21 cellular contexts compared by ENCODE assay signal in the genomic region with DNA sequence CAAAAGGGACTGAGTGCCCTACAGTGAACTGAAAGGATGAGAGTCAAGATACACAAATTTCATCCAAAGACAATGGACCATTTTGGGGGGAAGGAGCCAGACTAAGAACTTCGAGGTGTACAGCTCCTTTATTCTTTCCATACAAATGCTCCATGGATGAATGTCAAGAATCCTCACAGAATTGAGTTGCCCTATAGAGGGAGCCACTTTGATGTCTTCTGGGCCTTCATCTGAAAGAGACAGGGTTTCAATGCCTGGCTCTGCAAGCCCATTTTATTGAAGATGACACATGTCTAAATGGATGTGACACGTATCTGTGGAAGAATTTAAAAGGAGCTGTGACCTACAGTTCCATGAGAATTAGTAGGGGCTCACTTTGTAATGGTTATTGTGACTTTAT. TPM values are rescaled to one million over a fixed set of nuclear protein-coding genes. Genes with fewer than 3 reads are reported as not detected.
DNase-seq lines count a peak whose midpoint lies in the region; ATAC-seq and TF ChIP-seq lines count a peak whose summit lies in the region.
"Had no signal": no experiment of that assay in that cellular context is flagged by ENCODE, and none has a peak within 500 bp of the region (broad histone marks: within the 10 kb centered on the region; RNA-seq: fewer than 3 reads in every experiment).

No MANE protein-coding gene starts in this region.

- WGBS in mesendoderm (ENCODE audit: extremely low coverage, insufficient coverage, low lambda C conversion rate): no CpG with 5 or more reads among the region's 2 CpGs

- no peak overlapping the region for H3K27ac Mint-ChIP-seq in Calu3 (ENCODE audit: unreplicated experiment)
- H3K27ac Mint-ChIP-seq: activated CD8-positive, alpha-beta T cell treated with anti-CD3 and anti-CD28 coated beads, Interleukin-2, amount 10 ng/mL, durations not matched to agents 7 days and 5 days; natural killer cell treated with Interleukin-12 subunit alpha and Interleukin-12 subunit beta and Interleukin-15 and Interleukin-18, amount 100 ng/mL, for 72 hours; stimulated activated memory B cell treated with anti-CD40 and anti-IgM and Interleukin-4, amounts not matched to agents 10 μg/mL and 1 μg/mL and 100 μg/mL, for 72 hours had no signal

- no peak overlapping the region for H4K5ac ChIP-seq in mesendoderm (ENCODE audit: low read length)

- ATAC-seq in HG02623 (IDR thresholded peaks at IDR 0.05; ENCODE audit: unreplicated experiment): no peak
- ATAC-seq in HG03280 (IDR thresholded peaks at IDR 0.05; ENCODE audit: unreplicated experiment): no peak
- ATAC-seq: activated CD8-positive, alpha-beta T cell treated with anti-CD3 and anti-CD28 coated beads, Interleukin-2, amount 10 ng/mL, durations not matched to agents 7 days and 5 days; esophagus mucosa; gastrocnemius medialis; K562; natural killer cell treated with Interleukin-12 subunit alpha and Interleukin-12 subunit beta and Interleukin-15 and Interleukin-18, amount 100 ng/mL, for 72 hours; stimulated activated memory B cell treated with anti-CD40 and anti-IgM and Interleukin-4, amounts not matched to agents 10 μg/mL and 1 μg/mL and 100 μg/mL, for 72 hours had no signal

- no peaks in the 10 kb centered on the region for H3K79me2 ChIP-seq in mesendoderm (ENCODE audit: control insufficient read depth, insufficient read depth, low read length)

- H3K27ac ChIP-seq in mesendoderm (ENCODE audit: low read depth, low read length): no peak overlapping the region
- H3K27ac ChIP-seq: gastrocnemius medialis had no signal

- CTCF ChIA-PET in Calu3 (lab: Charles Lee): interaction anchor here (0.6 to 1.5 kb wide), 4 partner anchors 24 to 705 kb away, joined by 3 to 7 read pairs (median 5); no protein-coding TSS in a partner anchor

- no peak overlapping the region for H2BK120ac ChIP-seq in mesendoderm (ENCODE audit: low read depth, low read length)

- no peaks in the 10 kb centered on the region for H3K9me3 Mint-ChIP-seq in Calu3 (ENCODE audit: low read depth, unreplicated experiment)

- no peak overlapping the region for H3K56ac ChIP-seq in mesendoderm (ENCODE audit: low read length)

- H3K4me3 Mint-ChIP-seq in Calu3 (ENCODE audit: low read depth, unreplicated experiment): no peak overlapping the region
- H3K4me3 Mint-ChIP-seq: activated CD8-positive, alpha-beta T cell treated with anti-CD3 and anti-CD28 coated beads, Interleukin-2, amount 10 ng/mL, durations not matched to agents 7 days and 5 days; natural killer cell treated with Interleukin-12 subunit alpha and Interleukin-12 subunit beta and Interleukin-15 and Interleukin-18, amount 100 ng/mL, for 72 hours; stimulated activated memory B cell treated with anti-CD40 and anti-IgM and Interleukin-4, amounts not matched to agents 10 μg/mL and 1 μg/mL and 100 μg/mL, for 72 hours had no signal

- H3K4ac ChIP-seq in mesendoderm (ENCODE audit: low read depth, low read length): no peak overlapping the region

- no peak overlapping the region for H3K23ac ChIP-seq in mesendoderm (ENCODE audit: low read length)

- H3K4me2 ChIP-seq in mesendoderm (ENCODE audit: low read length): no peak overlapping the region

- no peak overlapping the region for H2BK5ac ChIP-seq in mesendoderm (ENCODE audit: low read length)

- H4K8ac ChIP-seq in mesendoderm (ENCODE audit: low read depth, low read length): no peak overlapping the region

- BruUV-seq in Calu3 (replicated peaks; lab: Mats Ljungman, UMichigan): no TSS peak

- H3K4me3 ChIP-seq in mesendoderm (ENCODE audit: low read length): no peak overlapping the region
- H3K4me3 ChIP-seq: gastrocnemius medialis, K562 had no signal

- in situ Hi-C loops in SK-MEL-5 (cut with HindIII; ENCODE audit: low pct_unique_long_range_greater_than_20kb, low sequenced_read_pairs): no loop called here

- H2AK5ac ChIP-seq in mesendoderm (ENCODE audit: low read length): no peak overlapping the region

- peak; percentile 55 for TF ChIP-seq CTCF in Calu3 (IDR thresholded peaks at IDR 0.05; ENCODE audit: unreplicated experiment)

- no peaks in the 10 kb centered on the region for H3K36me3 ChIP-seq in mesendoderm (ENCODE audit: control insufficient read depth, insufficient read depth, low read length)
- H3K36me3 ChIP-seq: gastrocnemius medialis had no signal

- H3K18ac ChIP-seq in mesendoderm (ENCODE audit: low read length): no peak overlapping the region

- H3K4me1 Mint-ChIP-seq in Calu3 (ENCODE audit: low read depth, unreplicated experiment): peaks cover 19% of the 10 kb centered on the region
- H3K4me1 Mint-ChIP-seq: stimulated activated memory B cell treated with anti-CD40 and anti-IgM and Interleukin-4, amounts not matched to agents 10 μg/mL and 1 μg/mL and 100 μg/mL, for 72 hours had no signal

- H3K9ac ChIP-seq in mesendoderm (ENCODE audit: low read length): no peak overlapping the region

- intact Hi-C loops in Calu3 (cut with micrococcal nuclease; ENCODE audit: unreplicated experiment): no loop called here

- no peaks in the 10 kb centered on the region for H3K4me1 ChIP-seq in mesendoderm (ENCODE audit: control insufficient read depth, low read depth, low read length)
- H3K4me1 ChIP-seq: gastrocnemius medialis had no signal

- no peaks in the 10 kb centered on the region for H3K27me3 Mint-ChIP-seq in Calu3 (ENCODE audit: unreplicated experiment)
- H3K27me3 Mint-ChIP-seq: natural killer cell treated with Interleukin-12 subunit alpha and Interleukin-12 subunit beta and Interleukin-15 and Interleukin-18, amount 100 ng/mL, for 72 hours; stimulated activated memory B cell treated with anti-CD40 and anti-IgM and Interleukin-4, amounts not matched to agents 10 μg/mL and 1 μg/mL and 100 μg/mL, for 72 hours had no signal

- DNase-seq in Calu3: peak; percentile 50
- peak; percentile 6 for DNase-seq in HuH-7 (ENCODE audit: low spot score)
- DNase-seq in SK-MEL-5 (ENCODE audit: low read depth, low spot score): peak; percentile 66
- peak; percentile 40 for DNase-seq in mesendoderm
- no peak for DNase-seq in NCI-H526 treated with DMSO at 0.1 percent for 48 hours (lab: John Stamatoyannopoulos, UW)
- DNase-seq: activated CD4-positive, CD25-positive, alpha-beta regulatory T cell treated with anti-CD3 and anti-CD28 coated beads, Interleukin-2, amount 50 U/mL, for 72 hours; activated CD8-positive, alpha-beta T cell treated with anti-CD3 and anti-CD28 coated beads, Interleukin-2, amount 10 ng/mL, durations not matched to agents 7 days and 5 days; activated naive CD4-positive, alpha-beta T cell treated with Interleukin-2 at 50 U/mL for 16 hours; activated T-cell treated with anti-CD3 and anti-CD28 coated beads, Interleukin-2, amount 50 U/mL, for 1 hour; amygdala; caudate nucleus; gastrocnemius medialis; midbrain; NCI-H1105; NCI-H2081 treated with DMSO at 0.1 percent for 48 hours had no signal

- H3K27me3 ChIP-seq in mesendoderm (ENCODE audit: insufficient read depth, low read length, poor library complexity): no peaks in the 10 kb centered on the region
- H3K27me3 ChIP-seq: gastrocnemius medialis had no signal

- no peaks in the 10 kb centered on the region for H3K36me3 Mint-ChIP-seq in Calu3 (ENCODE audit: insufficient read depth, unreplicated experiment)
- H3K36me3 Mint-ChIP-seq: stimulated activated memory B cell treated with anti-CD40 and anti-IgM and Interleukin-4, amounts not matched to agents 10 μg/mL and 1 μg/mL and 100 μg/mL, for 72 hours had no signal

- no peak overlapping the region for H2BK15ac ChIP-seq in mesendoderm (replicated peaks; ENCODE audit: low read depth)

- H3K79me1 ChIP-seq in mesendoderm (ENCODE audit: low read length): no peaks in the 10 kb centered on the region

RNA-seq across cellular contexts. Expression of a gene that starts 32.0 kb away (rescaled TPM):
- 35.3 and 46.3 TPM in 2 replicates for total RNA-seq in Calu3 (2022)
- 4.1 and 4.6 TPM in 2 replicates for total RNA-seq in SK-MEL-5 (2014; rRNA removed; shearing (Covaris generic))
- 8.9 and 12.3 TPM in 2 replicates for polyA plus RNA-seq in SK-MEL-5 (2015; cell fraction: cytosol; rRNA removed)
- 10.9 and 16.8 TPM in 2 replicates for polyA plus RNA-seq in SK-MEL-5 (2015; cell fraction: nucleus; rRNA removed)
- polyA plus RNA-seq in mesendoderm (2013, experiment 1 of 2): 3.5 TPM
- 3.7 TPM for polyA plus RNA-seq in mesendoderm (2013, experiment 2 of 2)
- total RNA-seq: activated CD8-positive, alpha-beta T cell treated with anti-CD3 and anti-CD28 coated beads, Interleukin-2, amount 10 ng/mL, durations not matched to agents 7 days and 5 days; esophagus mucosa; gastrocnemius medialis; K562; natural killer cell treated with Interleukin-12 subunit alpha and Interleukin-12 subunit beta and Interleukin-15 and Interleukin-18, amount 100 ng/mL, for 72 hours had no signal
- polyA plus RNA-seq: K562 had no signal
